Comparison of ENCODE assay signal across 1 cellular context in genomic region chr3:6425289-6425820, GRCh38.
TF ChIP-seq lines count a peak whose summit lies in the region.

No MANE protein-coding gene starts in this region.

TF ChIP-seq in HEK293, 187 proteins besides CTCF, POLR2A, EP300 and RAD21 (continued from another document):
- TF ChIP-seq PRDM4 (tag by site-specific recombination; IDR thresholded peaks at IDR 0.05) (no peak), ZNF354C (tag by site-specific recombination; IDR thresholded peaks at IDR 0.05; ENCODE audit: borderline replicate concordance, low read depth) (no peak)
